ENCODE assay signal across 16 cellular contexts in genomic region chr10:95228934-95229723, GRCh38. TPM values are rescaled to one million over a fixed set of nuclear protein-coding genes. Genes with fewer than 3 reads are reported as not detected.
A peak's percentile ranks its signal among the peaks of the same experiment; 100 is the strongest.
DNase-seq lines count a peak whose midpoint lies in the region; ATAC-seq, FAIRE-seq and TF ChIP-seq lines count a peak whose summit lies in the region.
"Not testable (repeated sequence)": the region's sequence is repeated elsewhere in the genome, so short reads cannot be mapped to it uniquely, and the experiment has no call there.
"Had no signal": no experiment of that assay in that cellular context is flagged by ENCODE, and none has a peak within 500 bp of the region (broad histone marks: within the 10 kb centered on the region; RNA-seq: fewer than 3 reads in every experiment).

No MANE protein-coding gene starts in this region.

- DNase-seq in A549 (ENCODE audit: low read depth in 1 of 2, low spot score in 1 of 2); HFFc6; adipocyte (ENCODE audit: low read depth); iPS DF 6.9 (ENCODE audit: low read depth, low spot score); mesothelial cell of epicardium (ENCODE audit: low spot score in 2 of 2, unreplicated experiment in 2 of 2); trophoblast cell: not testable (repeated sequence)
- DNase-seq in RPMI7951 (ENCODE audit: low read depth): peak; percentile 25
- DNase-seq in endodermal cell: peak; percentile 61

- not testable (repeated sequence) for H3K14ac ChIP-seq in trophoblast cell (ENCODE audit: low read length)

- peak overlapping the region; percentile 80 for H3K4me3 Mint-ChIP-seq in HFFc6
- peak overlapping the region; percentile 91 for H3K4me3 Mint-ChIP-seq in endodermal cell
- peak overlapping the region; percentile 93 for H3K4me3 Mint-ChIP-seq in mesothelial cell of epicardium

- not testable (repeated sequence) for H3K23ac ChIP-seq in trophoblast cell (ENCODE audit: low read length)

- ATAC-seq in A549: peak; percentile 74 to 84

- not testable (repeated sequence) for H2BK120ac ChIP-seq in trophoblast cell (ENCODE audit: insufficient read depth, low read length, poor library complexity)

- not testable (repeated sequence) for H3K18ac ChIP-seq in trophoblast cell (ENCODE audit: low read length)

- H3K36me3 ChIP-seq in adipocyte (ENCODE audit: control insufficient read depth, insufficient read depth, low read length, severe bottlenecking); iPS DF 6.9 (ENCODE audit: control insufficient read depth, insufficient read depth, low read length); trophoblast cell (ENCODE audit: control insufficient read depth in 1 of 2, insufficient read depth in 2 of 2, low read length in 2 of 2): not testable (repeated sequence)
- peaks cover 26% of the 10 kb centered on the region for H3K36me3 ChIP-seq in endodermal cell (ENCODE audit: control insufficient read depth, insufficient read depth, low read length)

- TF ChIP-seq CTCF in A549 (IDR thresholded peaks at IDR 0.05); HFFc6 (IDR thresholded peaks at IDR 0.05); endodermal cell (conservative IDR thresholded peaks at IDR 0.05); mesothelial cell of epicardium (IDR thresholded peaks at IDR 0.05; ENCODE audit: unreplicated experiment): not testable (repeated sequence)

- not testable (repeated sequence) for H3K9me3 ChIP-seq in A549; endodermal cell (ENCODE audit: control insufficient read depth, low read length); iPS DF 6.9 (ENCODE audit: control insufficient read depth, insufficient read depth, low read length); trophoblast cell (ENCODE audit: insufficient read depth, low read depth, low read length)
- H3K9me3 ChIP-seq in adipocyte (ENCODE audit: control insufficient read depth, low read length): peaks cover 16% of the 10 kb centered on the region

- not testable (repeated sequence) for H4K12ac ChIP-seq in trophoblast cell (ENCODE audit: low read depth, low read length)

- H3K27me3 ChIP-seq in adipocyte (replicated peaks; ENCODE audit: control insufficient read depth, insufficient read depth, low read length); endodermal cell (ENCODE audit: control insufficient read depth, insufficient read depth, low read length, poor library complexity, severe bottlenecking); iPS DF 6.9 (ENCODE audit: control insufficient read depth, insufficient read depth, low read length); trophoblast cell (ENCODE audit: insufficient read depth, low read length): not testable (repeated sequence)

- not testable (repeated sequence) for H2AFZ ChIP-seq in trophoblast cell (ENCODE audit: insufficient read depth, low read length, poor library complexity)

- not testable (repeated sequence) for H2BK5ac ChIP-seq in trophoblast cell (ENCODE audit: low read depth, low read length, poor library complexity)

- WGBS in A549 (ENCODE audit: missing lambda C conversion rate): 22% methylated on average over 14 of the region's 14 CpGs
- WGBS in endodermal cell (ENCODE audit: insufficient coverage in 1 of 2, insufficient read length in 1 of 2), 2 experiments: 30 to 59% methylated on average over 7 to 13 of the region's 14 CpGs
- WGBS in iPS DF 6.9 (ENCODE audit: insufficient coverage, insufficient read length): no CpG with 5 or more reads among the region's 14 CpGs
- WGBS in trophoblast cell (ENCODE audit: extremely low coverage, insufficient coverage, insufficient read length): no CpG with 5 or more reads among the region's 14 CpGs

- H4K8ac ChIP-seq in trophoblast cell (ENCODE audit: low read depth, low read length): not testable (repeated sequence)

- H3K27ac ChIP-seq in A549 (peak overlapping the region; percentile 93), endodermal cell (ENCODE audit: low read depth, low read length) (peak overlapping the region; percentile 44), iPS DF 6.9 (ENCODE audit: low read length) (peak overlapping the region; percentile 94), trophoblast cell (ENCODE audit: low read depth, low read length) (peak overlapping the region; percentile 87)

- not testable (repeated sequence) for TF ChIP-seq POLR2A in A549 (IDR thresholded peaks at IDR 0.05; ENCODE audit: low read length)

- not testable (repeated sequence) for H2AK5ac ChIP-seq in trophoblast cell (ENCODE audit: low read length)

- peaks cover 11% of the 10 kb centered on the region for H3K79me1 ChIP-seq in trophoblast cell (ENCODE audit: low read length)

- peak overlapping the region; percentile 96 for H3K27ac Mint-ChIP-seq in HFFc6
- peak overlapping the region; percentile 99 for H3K27ac Mint-ChIP-seq in endodermal cell
- peak overlapping the region; percentile 65 for H3K27ac Mint-ChIP-seq in mesothelial cell of epicardium

- H3K9me3 Mint-ChIP-seq in HFFc6: peaks cover 30% of the 10 kb centered on the region
- H3K9me3 Mint-ChIP-seq in endodermal cell, mesothelial cell of epicardium: not testable (repeated sequence)

- not testable (repeated sequence) for H3K79me2 ChIP-seq in trophoblast cell (ENCODE audit: control insufficient read depth, insufficient read depth, low read length, poor library complexity)

- peak overlapping the region; percentile 56 for H3K9ac ChIP-seq in adipocyte (ENCODE audit: low read length)
- peak overlapping the region; percentile 47 for H3K9ac ChIP-seq in endodermal cell (ENCODE audit: extremely low read depth, low read length, poor library complexity, severe bottlenecking)
- not testable (repeated sequence) for H3K9ac ChIP-seq in trophoblast cell (ENCODE audit: low read length)

- peaks cover 36% of the 10 kb centered on the region for H3K36me3 Mint-ChIP-seq in HFFc6 (ENCODE audit: low read depth)
- peaks cover 34% of the 10 kb centered on the region for H3K36me3 Mint-ChIP-seq in endodermal cell (ENCODE audit: low read depth)
- peaks cover 12% of the 10 kb centered on the region for H3K36me3 Mint-ChIP-seq in mesothelial cell of epicardium

- H4K91ac ChIP-seq in trophoblast cell (ENCODE audit: low read depth, low read length): not testable (repeated sequence)

- TF ChIP-seq EP300 in A549 (IDR thresholded peaks at IDR 0.05): not testable (repeated sequence)

- not testable (repeated sequence) for H3K27me3 Mint-ChIP-seq in HFFc6 (ENCODE audit: insufficient read depth); endodermal cell (ENCODE audit: insufficient read depth); mesothelial cell of epicardium (ENCODE audit: low read depth)

- H3K4me1 ChIP-seq in A549 (peaks cover 36% of the 10 kb centered on the region), adipocyte (ENCODE audit: control insufficient read depth, insufficient read depth, low read length) (peaks cover 28% of the 10 kb centered on the region), trophoblast cell (ENCODE audit: control insufficient read depth in 1 of 2, insufficient read depth in 2 of 2, low read length in 2 of 2) (peaks cover 4 to 15% of the 10 kb centered on the region in 2 experiments)
- not testable (repeated sequence) for H3K4me1 ChIP-seq in endodermal cell (ENCODE audit: control insufficient read depth, insufficient read depth, low read length); iPS DF 6.9 (ENCODE audit: control insufficient read depth, insufficient read depth, low read length)

- H3K4ac ChIP-seq in trophoblast cell (ENCODE audit: low read depth, low read length): not testable (repeated sequence)

- POLR2A ChIA-PET in A549 (lab: Yijun Ruan, JAX): interaction anchor here (0.9 to 1.5 kb wide), 2 partner anchors 49 to 59 kb away, joined by 3 read pairs; no protein-coding TSS in a partner anchor

- peaks cover 48% of the 10 kb centered on the region for H3K4me1 Mint-ChIP-seq in HFFc6 (ENCODE audit: low read depth)
- peaks cover 37% of the 10 kb centered on the region for H3K4me1 Mint-ChIP-seq in endodermal cell
- H3K4me1 Mint-ChIP-seq in mesothelial cell of epicardium: peaks cover 21% of the 10 kb centered on the region

- FAIRE-seq in A549 (lab: Jason Lieb, UNC): not testable (repeated sequence)

- not testable (repeated sequence) for TF ChIP-seq RAD21 in A549 (conservative IDR thresholded peaks at IDR 0.05 in 1 of 2, IDR thresholded peaks at IDR 0.05 in 1 of 2)

- peak overlapping the region; percentile 70 for H3K4me2 ChIP-seq in A549
- peak overlapping the region; percentile 17 for H3K4me2 ChIP-seq in trophoblast cell (ENCODE audit: low read length)

- not testable (repeated sequence) for H2BK12ac ChIP-seq in trophoblast cell (ENCODE audit: low read length)

- CTCF ChIA-PET in A549 (lab: Yijun Ruan, JAX): interaction anchor here (0.7 to 4.2 kb wide), 7 partner anchors 14 to 202 kb away, joined by 3 to 16 read pairs (median 11); no protein-coding TSS in a partner anchor

- H3K4me3 ChIP-seq in A549; iPS DF 6.9 (ENCODE audit: low read length); trophoblast cell (ENCODE audit: low read depth, low read length): not testable (repeated sequence)
- H3K4me3 ChIP-seq in adipocyte (ENCODE audit: low read length) (peak overlapping the region; percentile 8), endodermal cell (ENCODE audit: low read length) (peak overlapping the region; percentile 78)

TF ChIP-seq in A549, 52 proteins besides CTCF, POLR2A, EP300 and RAD21 (continues in another document):
- peak; percentile 18; the same call in 1 of the 2 replicates for TF ChIP-seq ATOH8 (CRISPR knock-in tag; IDR thresholded peaks at IDR 0.05; ENCODE audit: low read depth)

RNA-seq across cellular contexts. Expression of gene ACSM6, which starts 35.1 kb away (rescaled TPM):
- not detected in 2 replicates for polyA plus RNA-seq in A549 (2011; rRNA removed)
- not detected in 2 replicates for polyA plus RNA-seq in A549 (2012; cell fraction: cytosol; rRNA removed)
- polyA plus RNA-seq in A549 (2012; cell fraction: nucleus; rRNA removed): not detected in 2 replicates
- polyA plus RNA-seq in A549 (2017; fragmentation: RNase III; extraction: RNeasy Plus Mini Kit Qiagen cat#74134 plus additional on column Dnase treatment): not detected in 3 replicates
- polyA minus RNA-seq in A549 (2011; rRNA and poly(A)+ RNA removed): not detected in 2 replicates
- not detected for total RNA-seq in HFFc6 (2021; fragmentation: NEBNext Ultra II Directional; extraction: Animal tissue kit (Norgen Biotek cat#: 25700))
- not detected in 2 replicates for total RNA-seq in RPMI7951 (2014; rRNA removed; shearing (Covaris generic))
- not detected for total RNA-seq in endodermal cell
- not detected for polyA plus RNA-seq in endodermal cell (2013, experiment 1 of 2)
- polyA plus RNA-seq in endodermal cell (2013, experiment 2 of 2): not detected
- not detected in 3 replicates for total RNA-seq in mesothelial cell of epicardium
- not detected in 2 replicates for polyA plus RNA-seq in trophoblast cell (2013)
- total RNA-seq: activated CD8-positive, alpha-beta T cell treated with anti-CD3 and anti-CD28 coated beads, Interleukin-2, amount 10 ng/mL, durations not matched to agents 7 days and 5 days; activated naive CD4-positive, alpha-beta T cell treated with anti-CD3 and anti-CD28 coated beads for 36 hours; epithelial cell of proximal tubule; left colon; occipital lobe; OCI-LY7; skeletal muscle tissue; upper lobe of left lung had no signal

Comparison
In these comparisons a context has a peak if more than half of its experiments do, and no peak if none do; other contexts are left out.
1. H3K27ac ChIP-seq: peak in every context shown above with its lines; median percentile 94 in iPS DF 6.9; 93 in A549; 87 in trophoblast cell; 44 in endodermal cell.